1 cellular context compared by ENCODE assay signal in genomic region chr11:69339041-69339733, GRCh38.
TF ChIP-seq lines count a peak whose summit lies in the region.

No MANE protein-coding gene starts in this region.

TF ChIP-seq in WTC11, 78 proteins besides CTCF, POLR2A, EP300 and RAD21 (continued from another document):
- no peak for TF ChIP-seq E2F4 (CRISPR knock-in tag; IDR thresholded peaks at IDR 0.05; ENCODE audit: borderline replicate concordance, low read depth)
- no peak for TF ChIP-seq FOXJ3 (CRISPR knock-in tag; IDR thresholded peaks at IDR 0.05; ENCODE audit: borderline replicate concordance)
- no peak for TF ChIP-seq ATF2 (CRISPR knock-in tag; IDR thresholded peaks at IDR 0.05; ENCODE audit: borderline replicate concordance, low read depth)
- TF ChIP-seq CDX4 (CRISPR knock-in tag; IDR thresholded peaks at IDR 0.05; ENCODE audit: borderline replicate concordance) = no peak
- TF ChIP-seq TEAD1 (CRISPR knock-in tag; IDR thresholded peaks at IDR 0.05) = no peak
- TF ChIP-seq MYBL2 (CRISPR knock-in tag; IDR thresholded peaks at IDR 0.05) = no peak
- no peak for TF ChIP-seq ZMAT4 (CRISPR knock-in tag; IDR thresholded peaks at IDR 0.05)
- no peak for TF ChIP-seq ZNF423 (CRISPR knock-in tag; IDR thresholded peaks at IDR 0.05)
- no peak for TF ChIP-seq RORB (CRISPR knock-in tag; IDR thresholded peaks at IDR 0.05)
- no peak for TF ChIP-seq ZNF425 (CRISPR knock-in tag; conservative IDR thresholded peaks at IDR 0.05)
- no peak for TF ChIP-seq AFF4 (CRISPR knock-in tag; IDR thresholded peaks at IDR 0.05; ENCODE audit: borderline replicate concordance)
- no peak for TF ChIP-seq ZNF219 (CRISPR knock-in tag; IDR thresholded peaks at IDR 0.05; ENCODE audit: borderline replicate concordance)
- TF ChIP-seq TP53 (CRISPR knock-in tag; IDR thresholded peaks at IDR 0.05) = no peak
- no peak for TF ChIP-seq ZNF121 (CRISPR knock-in tag; IDR thresholded peaks at IDR 0.05)
- no peak for TF ChIP-seq PRDM15 (CRISPR knock-in tag; IDR thresholded peaks at IDR 0.05)
- no peak for TF ChIP-seq NFYB (CRISPR knock-in tag; conservative IDR thresholded peaks at IDR 0.05; ENCODE audit: low read depth)
- no peak for TF ChIP-seq FOXP1 (CRISPR knock-in tag; IDR thresholded peaks at IDR 0.05; ENCODE audit: borderline replicate concordance)
- no peak for TF ChIP-seq ZNF532 (CRISPR knock-in tag; IDR thresholded peaks at IDR 0.05; ENCODE audit: borderline replicate concordance)
